ENCODE assay signal across 18 cellular contexts in genomic region chr21:31634993-31635392, GRCh38. TPM values are rescaled to one million over a fixed set of nuclear protein-coding genes. Genes with fewer than 3 reads are reported as not detected.
A peak's percentile ranks its signal among the peaks of the same experiment; 100 is the strongest.
DNase-seq lines count a peak whose midpoint lies in the region; ATAC-seq, FAIRE-seq and TF ChIP-seq lines count a peak whose summit lies in the region.
"Had no signal": no experiment of that assay in that cellular context is flagged by ENCODE, and none has a peak within 500 bp of the region (broad histone marks: within the 10 kb centered on the region; RNA-seq: fewer than 3 reads in every experiment).

No MANE protein-coding gene starts in this region.

- intact Hi-C loops in GM12878 (cut with micrococcal nuclease; ENCODE audit: unreplicated experiment): no loop called here
- intact Hi-C loops in posterior vena cava (cut with DNase I): no loop called here

- H3K9me3 Mint-ChIP-seq in GM23338 (peaks cover 11% of the 10 kb centered on the region), osteocyte (ENCODE audit: unreplicated experiment) (peaks cover 6% of the 10 kb centered on the region)

- SMC1A ChIA-PET in GM12878 (lab: Charles Lee; ENCODE audit: uncharacterized antibody, unreplicated experiment): no interaction called here

- TF ChIP-seq CTCF in GM23338 (conservative IDR thresholded peaks at IDR 0.05; ENCODE audit: low read depth in 2 of 2) (no peak), GM12878 (IDR thresholded peaks at IDR 0.05 in 2 of 3, conservative IDR thresholded peaks at IDR 0.05 in 1 of 3; ENCODE audit: control insufficient read depth in 2 of 3, extremely low read depth in 1 of 3, insufficient read depth in 1 of 3, low read depth in 3 of 3, low read length in 3 of 3) (no peak), epithelial cell of esophagus (IDR thresholded peaks at IDR 0.05; ENCODE audit: insufficient read depth, low read depth, low read length, missing control alignments) (no peak), osteocyte (IDR thresholded peaks at IDR 0.05) (no peak)

- H2AFZ ChIP-seq in GM23338 (peak overlapping the region; percentile 86), GM12878 (ENCODE audit: control insufficient read depth, low read depth, low read length) (no peak overlapping the region)

- RAD21 ChIA-PET in GM12878 (lab: Charles Lee; ENCODE audit: unreplicated experiment): no interaction called here

- H3K4me1 ChIP-seq in GM23338 (ENCODE audit: insufficient read depth) (no peaks in the 10 kb centered on the region), GM12878 (ENCODE audit: control insufficient read depth, insufficient read depth, low read length) (no peaks in the 10 kb centered on the region)

- no peaks in the 10 kb centered on the region; the same call in 2 of the 3 replicates for H3K9me3 ChIP-seq in GM12878 (replicated peaks; ENCODE audit: control insufficient read depth, insufficient read depth, low read length)
- H3K9me3 ChIP-seq: A549 had no signal

- 52% methylated on average over 3 of the region's 3 CpGs for WGBS in GM12878 (ENCODE audit: insufficient coverage, insufficient replicate concordance, low lambda C conversion rate, missing lambda C conversion rate)

- H3K27me3 ChIP-seq in GM23338 (ENCODE audit: insufficient read depth): no peaks in the 10 kb centered on the region
- no peaks in the 10 kb centered on the region for H3K27me3 ChIP-seq in GM12878 (replicated peaks in 1 of 2; ENCODE audit: control insufficient read depth in 2 of 2, insufficient read depth in 2 of 2, low read length in 1 of 2)

- H3K27ac Mint-ChIP-seq in GM23338: no peak overlapping the region
- H3K27ac Mint-ChIP-seq in osteocyte (ENCODE audit: unreplicated experiment): no peak overlapping the region
- H3K27ac Mint-ChIP-seq: CD14-positive monocyte; CD8-positive, alpha-beta T cell had no signal

- no TSS peak for BruUV-seq in GM12878 (replicated peaks; lab: Mats Ljungman, UMichigan)

- no peak for TF ChIP-seq POLR2A in GM12878 (IDR thresholded peaks at IDR 0.05; ENCODE audit: low read depth, low read length)

- H3K27me3 Mint-ChIP-seq in GM23338 (ENCODE audit: insufficient read depth, low read depth, poor library complexity) (peaks cover 5% of the 10 kb centered on the region), osteocyte (ENCODE audit: unreplicated experiment) (peaks cover 2% of the 10 kb centered on the region)

- H3K9ac ChIP-seq in GM12878 (ENCODE audit: control insufficient read depth, insufficient read depth, low read length): no peak overlapping the region

- CTCF ChIA-PET in GM12878 (lab: Yijun Ruan, JAX): interaction anchor here (1.1 kb wide), 1 partner anchor 11 kb away, joined by 3 read pairs; no protein-coding TSS in a partner anchor

- H3K27ac ChIP-seq in GM23338 (ENCODE audit: low read depth): no peak overlapping the region
- no peak overlapping the region for H3K27ac ChIP-seq in GM12878 (ENCODE audit: control insufficient read depth, insufficient read depth)
- H3K27ac ChIP-seq: A549, HL-60 had no signal

- H3K9me2 ChIP-seq in GM23338 (ENCODE audit: insufficient read depth): no peaks in the 10 kb centered on the region

- H4K20me1 ChIP-seq in GM23338 (replicated peaks; ENCODE audit: insufficient read depth) (no peaks in the 10 kb centered on the region), GM12878 (ENCODE audit: control insufficient read depth, insufficient read depth) (no peaks in the 10 kb centered on the region)

- H3K4me3 ChIP-seq in GM23338 (no peak overlapping the region), GM12878 (no peak overlapping the region), epithelial cell of esophagus (ENCODE audit: low read length) (no peak overlapping the region)
- H3K4me3 ChIP-seq: A549 had no signal

- no peaks in the 10 kb centered on the region for H3K36me3 Mint-ChIP-seq in GM23338 (ENCODE audit: low read depth)
- H3K36me3 Mint-ChIP-seq in osteocyte (ENCODE audit: unreplicated experiment): no peaks in the 10 kb centered on the region
- H3K36me3 Mint-ChIP-seq: CD8-positive, alpha-beta T cell had no signal

- no peak for FAIRE-seq in GM12878 (lab: Jason Lieb, UNC)
- FAIRE-seq: A549, D721Med, G401.6 had no signal

- TF ChIP-seq RAD21 in GM12878 (IDR thresholded peaks at IDR 0.05; ENCODE audit: insufficient read depth, low read depth, low read length): no peak

- H3K36me3 ChIP-seq in GM23338 (ENCODE audit: insufficient read depth) (no peaks in the 10 kb centered on the region), GM12878 (ENCODE audit: control insufficient read depth in 2 of 2, insufficient read depth in 2 of 2, low read length in 1 of 2) (no peaks in the 10 kb centered on the region)

- DNase-seq in GM23338 (ENCODE audit: low spot score): no peak
- DNase-seq in GM12878 (ENCODE audit: low read depth, low spot score): no peak
- peak; percentile 59 for DNase-seq in epithelial cell of esophagus (ENCODE audit: low read depth)
- peak; percentile 2 for DNase-seq in posterior vena cava (ENCODE audit: low spot score)
- DNase-seq in osteocyte (ENCODE audit: extremely low spot score, unreplicated experiment): no peak
- no peak for DNase-seq in NCI-H1105 (lab: John Stamatoyannopoulos, UW)
- no peak for DNase-seq in LoVo (ENCODE audit: low spot score)
- DNase-seq: CD8-positive, alpha-beta T cell; COR-L47; DMS153; DMS79 treated with DMSO at 0.1 percent for 48 hours; EL; HCEC 1CT had no signal

- no peak for TF ChIP-seq EP300 in GM12878 (IDR thresholded peaks at IDR 0.05; ENCODE audit: borderline replicate concordance in 1 of 2, control insufficient read depth in 1 of 2, low read depth in 2 of 2, low read length in 2 of 2)

- H3K79me2 ChIP-seq in GM23338 (replicated peaks; ENCODE audit: insufficient read depth): no peaks in the 10 kb centered on the region
- H3K79me2 ChIP-seq in GM12878 (ENCODE audit: control insufficient read depth, insufficient read depth, low read length): no peaks in the 10 kb centered on the region

- in situ Hi-C loops in GM12878 (cut with MboI): no loop called here

- POLR2A ChIA-PET in GM12878 (lab: Charles Lee): no interaction called here

- no peak overlapping the region for H3K4me2 ChIP-seq in GM23338
- H3K4me2 ChIP-seq in GM12878 (ENCODE audit: control insufficient read depth, insufficient read depth): no peak overlapping the region
- H3K4me2 ChIP-seq: A549 had no signal

- H3K4me1 Mint-ChIP-seq in GM23338: no peaks in the 10 kb centered on the region
- H3K4me1 Mint-ChIP-seq in osteocyte (ENCODE audit: unreplicated experiment): peaks cover 9% of the 10 kb centered on the region
- H3K4me1 Mint-ChIP-seq: CD14-positive monocyte had no signal

- ATAC-seq in GM23338 (no peak), GM12878 (peak; percentile 14; the same call in 1 of the 3 replicates)
- ATAC-seq: A549; CD8-positive, alpha-beta T cell had no signal

- no peaks in the 10 kb centered on the region for H3F3A ChIP-seq in GM23338 (replicated peaks; ENCODE audit: low read depth)

- H3K4me3 Mint-ChIP-seq in GM23338 (no peak overlapping the region), osteocyte (ENCODE audit: unreplicated experiment) (no peak overlapping the region)
- H3K4me3 Mint-ChIP-seq: CD14-positive monocyte; CD8-positive, alpha-beta T cell had no signal

TF ChIP-seq in GM23338, 12 proteins besides CTCF, POLR2A, EP300 and RAD21 (continues in another document):
- TF ChIP-seq POLR2AphosphoS5 (IDR thresholded peaks at IDR 0.05; ENCODE audit: low read depth): no peak
- no peak for TF ChIP-seq ZNF331 (CRISPR knock-in tag; IDR thresholded peaks at IDR 0.05; ENCODE audit: low read depth)

TF ChIP-seq in GM12878, 131 proteins besides CTCF, POLR2A, EP300 and RAD21:
- TF ChIP-seq MYB (IDR thresholded peaks at IDR 0.05; ENCODE audit: borderline replicate concordance, low read depth, low read length) (no peak), RUNX3 (IDR thresholded peaks at IDR 0.05; ENCODE audit: low read length) (peak; percentile 12; the same call in 1 of the 2 replicates)
- TF ChIP-seq, protein P1, sequence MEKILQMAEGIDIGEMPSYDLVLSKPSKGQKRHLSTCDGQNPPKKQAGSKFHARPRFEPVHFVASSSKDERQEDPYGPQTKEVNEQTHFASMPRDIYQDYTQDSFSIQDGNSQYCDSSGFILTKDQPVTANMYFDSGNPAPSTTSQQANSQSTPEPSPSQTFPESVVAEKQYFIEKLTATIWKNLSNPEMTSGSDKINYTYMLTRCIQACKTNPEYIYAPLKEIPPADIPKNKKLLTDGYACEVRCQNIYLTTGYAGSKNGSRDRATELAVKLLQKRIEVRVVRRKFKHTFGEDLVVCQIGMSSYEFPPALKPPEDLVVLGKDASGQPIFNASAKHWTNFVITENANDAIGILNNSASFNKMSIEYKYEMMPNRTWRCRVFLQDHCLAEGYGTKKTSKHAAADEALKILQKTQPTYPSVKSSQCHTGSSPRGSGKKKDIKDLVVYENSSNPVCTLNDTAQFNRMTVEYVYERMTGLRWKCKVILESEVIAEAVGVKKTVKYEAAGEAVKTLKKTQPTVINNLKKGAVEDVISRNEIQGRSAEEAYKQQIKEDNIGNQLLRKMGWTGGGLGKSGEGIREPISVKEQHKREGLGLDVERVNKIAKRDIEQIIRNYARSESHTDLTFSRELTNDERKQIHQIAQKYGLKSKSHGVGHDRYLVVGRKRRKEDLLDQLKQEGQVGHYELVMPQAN (conservative IDR thresholded peaks at IDR 0.05): no peak

RNA-seq across cellular contexts. Expression of gene SOD1, which starts 24.5 kb away (rescaled TPM):
- total RNA-seq in GM23338 (2014; rRNA removed; shearing (Covaris generic)): 123 and 126 TPM in 2 replicates
- polyA plus RNA-seq in GM23338 (2016; fragmentation: Nextera tagmentation; extraction: Ambion mirVana) (454 and 469 TPM in 2 replicates), GM12878 (2011; rRNA removed) (352 and 405 TPM in 2 replicates), GM12878 (2014; fragmentation: Illumina TruSeq; extraction: Trizol) (242 and 261 TPM in 2 replicates), GM12878 (2014; fragmentation: Nextera tagmentation; extraction: Ambion mirVana) (100 to 1,000 TPM; 655 to 710 TPM), GM12878 (2014; rRNA removed) (205 and 220 TPM in 2 replicates), GM12878 (2016; fragmentation: Nextera tagmentation; extraction: Ambion mirVana) (100 to 1,000 TPM; 473 to 502 TPM)
- 23.7 and 26.1 TPM in 2 replicates for total RNA-seq in GM12878 (2013; cell fraction: nucleolus; rRNA removed)
- total RNA-seq in GM12878 (2014; rRNA removed) (171 and 193 TPM in 2 replicates), GM12878 (2014; rRNA removed; fragmentation: Illumina TruSeq; extraction: Trizol) (265 and 275 TPM in 2 replicates), GM12878 (2021) (213 and 226 TPM in 2 replicates), posterior vena cava (100 to 1,000 TPM; 164 to 183 TPM), osteocyte (195 and 205 TPM in 2 replicates)
- polyA plus RNA-seq in GM12878 (2011; ENCODE audit: low read depth): 241 TPM
- polyA plus RNA-seq in GM12878 (2011; cell fraction: cytosol; rRNA removed): 251 and 259 TPM in 2 replicates
- 152 and 159 TPM in 2 replicates for polyA plus RNA-seq in GM12878 (2011; cell fraction: nucleus; rRNA removed)
- polyA plus RNA-seq in GM12878 (2012): 188 and 198 TPM in 2 replicates
- 145 and 174 TPM in 2 replicates for polyA minus RNA-seq in GM12878 (2011; rRNA and poly(A)+ RNA removed)
- polyA minus RNA-seq in GM12878 (2011; cell fraction: cytosol; rRNA and poly(A)+ RNA removed): 136 and 143 TPM in 2 replicates
- polyA minus RNA-seq in GM12878 (2011; cell fraction: nucleus; rRNA and poly(A)+ RNA removed): 21.4 and 34.0 TPM in 2 replicates

Comparison
In these comparisons a context has a peak if more than half of its experiments do, and no peak if none do; other contexts are left out.
1. DNase-seq: peak in epithelial cell of esophagus (single experiment) and posterior vena cava (single experiment); none in GM23338 (single experiment), GM12878 (single experiment), osteocyte (single experiment), NCI-H1105 (single experiment) and LoVo (single experiment).